In genomic region chr5:96661101-96661840, GRCh38 we compare ENCODE assay signal across 1 cellular context.
TF ChIP-seq lines count a peak whose summit lies in the region.

No MANE protein-coding gene starts in this region.

TF ChIP-seq in SK-N-SH, 30 proteins besides CTCF, POLR2A, EP300 and RAD21 (continued from another document):
- TF ChIP-seq REST (IDR thresholded peaks at IDR 0.05; ENCODE audit: low read depth, low read length): no peak
- no peak for TF ChIP-seq ZBTB33 (IDR thresholded peaks at IDR 0.05; ENCODE audit: borderline replicate concordance, low read depth)
- TF ChIP-seq SIN3A (IDR thresholded peaks at IDR 0.05; ENCODE audit: borderline replicate concordance, low read depth, low read length): no peak
- TF ChIP-seq POLR2AphosphoS5 (IDR thresholded peaks at IDR 0.05; ENCODE audit: low read depth, low read length): no peak
- TF ChIP-seq FOSL2 (IDR thresholded peaks at IDR 0.05; ENCODE audit: borderline replicate concordance, low read depth): no peak
- no peak for TF ChIP-seq NFIC (IDR thresholded peaks at IDR 0.05; ENCODE audit: borderline replicate concordance)
